In genomic region chr2:163171786-163172549, GRCh38 we compare ENCODE assay signal across 1 cellular context.
TF ChIP-seq lines count a peak whose summit lies in the region.

No MANE protein-coding gene starts in this region.

TF ChIP-seq in A549, 52 proteins besides CTCF, POLR2A, EP300 and RAD21 (continued from another document):
- TF ChIP-seq HMGXB4 (CRISPR knock-in tag; IDR thresholded peaks at IDR 0.05; ENCODE audit: borderline replicate concordance) = no peak
- TF ChIP-seq NPAS2 (CRISPR knock-in tag; IDR thresholded peaks at IDR 0.05; ENCODE audit: borderline replicate concordance) = no peak
- no peak for TF ChIP-seq HOXB13 (CRISPR knock-in tag; IDR thresholded peaks at IDR 0.05; ENCODE audit: low read depth)
- no peak for TF ChIP-seq NFE2L2 (conservative IDR thresholded peaks at IDR 0.05; ENCODE audit: low read length)
- no peak for TF ChIP-seq HEYL (CRISPR knock-in tag; IDR thresholded peaks at IDR 0.05)
- TF ChIP-seq HOXB5 (CRISPR knock-in tag; IDR thresholded peaks at IDR 0.05) = no peak
- no peak for TF ChIP-seq EHF (CRISPR knock-in tag; IDR thresholded peaks at IDR 0.05)
- TF ChIP-seq SREBF2 (IDR thresholded peaks at IDR 0.05) = no peak
- no peak for TF ChIP-seq PHF8 (IDR thresholded peaks at IDR 0.05; ENCODE audit: borderline replicate concordance, low read depth)
- TF ChIP-seq, protein P1, sequence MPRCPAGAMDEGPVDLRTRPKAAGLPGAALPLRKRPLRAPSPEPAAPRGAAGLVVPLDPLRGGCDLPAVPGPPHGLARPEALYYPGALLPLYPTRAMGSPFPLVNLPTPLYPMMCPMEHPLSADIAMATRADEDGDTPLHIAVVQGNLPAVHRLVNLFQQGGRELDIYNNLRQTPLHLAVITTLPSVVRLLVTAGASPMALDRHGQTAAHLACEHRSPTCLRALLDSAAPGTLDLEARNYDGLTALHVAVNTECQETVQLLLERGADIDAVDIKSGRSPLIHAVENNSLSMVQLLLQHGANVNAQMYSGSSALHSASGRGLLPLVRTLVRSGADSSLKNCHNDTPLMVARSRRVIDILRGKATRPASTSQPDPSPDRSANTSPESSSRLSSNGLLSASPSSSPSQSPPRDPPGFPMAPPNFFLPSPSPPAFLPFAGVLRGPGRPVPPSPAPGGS (IDR thresholded peaks at IDR 0.05) = no peak
- no peak for TF ChIP-seq TFCP2L1 (CRISPR knock-in tag; IDR thresholded peaks at IDR 0.05)
- no peak for TF ChIP-seq MAZ (IDR thresholded peaks at IDR 0.05; ENCODE audit: borderline replicate concordance, low read depth, low read length)
- peak; percentile 65; the same call in 1 of the 2 replicates for TF ChIP-seq FOSL2 (IDR thresholded peaks at IDR 0.05)
- TF ChIP-seq FOSL2 (CRISPR knock-in tag; IDR thresholded peaks at IDR 0.05) = peak; percentile 68; the same call in 1 of the 2 replicates
- no peak for TF ChIP-seq ZNF302 (CRISPR knock-in tag; IDR thresholded peaks at IDR 0.05)
- no peak for TF ChIP-seq CBX2 (IDR thresholded peaks at IDR 0.05; ENCODE audit: borderline replicate concordance, low read depth)
- TF ChIP-seq JUNB (IDR thresholded peaks at IDR 0.05) = peak; percentile 77
- TF ChIP-seq CEBPB (IDR thresholded peaks at IDR 0.05) = peak; percentile 76 to 85
- peak; percentile 80 for TF ChIP-seq GATA3 (IDR thresholded peaks at IDR 0.05; ENCODE audit: borderline replicate concordance)
